18 cellular contexts compared by ENCODE assay signal in genomic region chr11:31800398-31801265, GRCh38. TPM values are rescaled to one million over a fixed set of nuclear protein-coding genes. Genes with fewer than 3 reads are reported as not detected.
DNase-seq lines count a peak whose midpoint lies in the region; ATAC-seq and TF ChIP-seq lines count a peak whose summit lies in the region.
"Had no signal": no experiment of that assay in that cellular context is flagged by ENCODE, and none has a peak within 500 bp of the region (broad histone marks: within the 10 kb centered on the region; RNA-seq: fewer than 3 reads in every experiment).

No MANE protein-coding gene starts in this region.

- TF ChIP-seq POLR2A in esophagus muscularis mucosa (IDR thresholded peaks at IDR 0.05; ENCODE audit: low read depth): no peak

- H3K27ac Mint-ChIP-seq in activated CD4-positive, alpha-beta memory T cell treated with anti-CD3 and anti-CD28 coated beads, Interleukin-2, amount 10 ng/mL, durations not matched to agents 7 days and 5 days: peak overlapping the region; percentile 37
- H3K27ac Mint-ChIP-seq in stimulated activated effector memory CD8-positive, alpha-beta T cell treated with anti-CD3 and anti-CD28 coated beads, Interleukin-12 subunit alpha, Interleukin-12 subunit beta, amount 100 ng/mL, for 72 hours: no peak overlapping the region
- H3K27ac Mint-ChIP-seq: effector memory CD8-positive, alpha-beta T cell had no signal

- no peaks in the 10 kb centered on the region for H3F3A ChIP-seq in smooth muscle cell (ENCODE audit: low read depth)

- no peak for TF ChIP-seq EP300 in esophagus muscularis mucosa (IDR thresholded peaks at IDR 0.05)

- H4K20me1 ChIP-seq in smooth muscle cell (ENCODE audit: low read depth): no peaks in the 10 kb centered on the region

- H3K4me3 ChIP-seq in esophagus muscularis mucosa (no peak overlapping the region), smooth muscle cell (no peak overlapping the region)
- H3K4me3 ChIP-seq: hepatocyte, thoracic aorta had no signal

- peaks cover 26 to 99% (median 90%) of the 10 kb centered on the region in 4 donors for H3K27me3 ChIP-seq in esophagus muscularis mucosa
- peaks cover 100% of the 10 kb centered on the region for H3K27me3 ChIP-seq in smooth muscle cell (ENCODE audit: low read depth)

- H3K4me2 ChIP-seq in smooth muscle cell: no peak overlapping the region

- H3K36me3 ChIP-seq in esophagus muscularis mucosa (no peaks in the 10 kb centered on the region), smooth muscle cell (ENCODE audit: low read depth) (no peaks in the 10 kb centered on the region)
- H3K36me3 ChIP-seq: thoracic aorta had no signal

- no peak overlapping the region for H3K9ac ChIP-seq in smooth muscle cell (ENCODE audit: low read depth)
- H3K9ac ChIP-seq: parathyroid adenoma had no signal

- peaks cover 23% of the 10 kb centered on the region for H3K36me3 Mint-ChIP-seq in activated CD4-positive, alpha-beta memory T cell treated with anti-CD3 and anti-CD28 coated beads, Interleukin-2, amount 10 ng/mL, durations not matched to agents 7 days and 5 days (ENCODE audit: low read depth)
- H3K36me3 Mint-ChIP-seq in stimulated activated effector memory CD8-positive, alpha-beta T cell treated with anti-CD3 and anti-CD28 coated beads, Interleukin-12 subunit alpha, Interleukin-12 subunit beta, amount 100 ng/mL, for 72 hours: peaks cover 6% of the 10 kb centered on the region

- no peak overlapping the region for H3K27ac ChIP-seq in esophagus muscularis mucosa (replicated peaks in 1 of 4)
- no peak overlapping the region for H3K27ac ChIP-seq in smooth muscle cell (ENCODE audit: low read depth)
- H3K27ac ChIP-seq: hepatocyte, parathyroid adenoma had no signal

- CTCF ChIA-PET in activated CD4-positive, alpha-beta memory T cell treated with anti-CD3 and anti-CD28 coated beads, Interleukin-2, amount 10 ng/mL, durations not matched to agents 7 days and 5 days (lab: Charles Lee): no interaction called here

- intact Hi-C loops in Right ventricle myocardium inferior (cut with DNase I) (no loop called here), Right ventricle myocardium superior (cut with DNase I) (no loop called here), esophagus muscularis mucosa (cut with DNase I) (no loop called here)

- peaks cover 33% of the 10 kb centered on the region for H3K4me1 Mint-ChIP-seq in activated CD4-positive, alpha-beta memory T cell treated with anti-CD3 and anti-CD28 coated beads, Interleukin-2, amount 10 ng/mL, durations not matched to agents 7 days and 5 days
- peaks cover 53% of the 10 kb centered on the region for H3K4me1 Mint-ChIP-seq in stimulated activated effector memory CD8-positive, alpha-beta T cell treated with anti-CD3 and anti-CD28 coated beads, Interleukin-12 subunit alpha, Interleukin-12 subunit beta, amount 100 ng/mL, for 72 hours

- peak overlapping the region; percentile 1 for H3K4me3 Mint-ChIP-seq in activated CD4-positive, alpha-beta memory T cell treated with anti-CD3 and anti-CD28 coated beads, Interleukin-2, amount 10 ng/mL, durations not matched to agents 7 days and 5 days
- peak overlapping the region; percentile 37 for H3K4me3 Mint-ChIP-seq in stimulated activated effector memory CD8-positive, alpha-beta T cell treated with anti-CD3 and anti-CD28 coated beads, Interleukin-12 subunit alpha, Interleukin-12 subunit beta, amount 100 ng/mL, for 72 hours

- H3K4me1 ChIP-seq in esophagus muscularis mucosa: peaks cover 17 to 62% (median 48%) of the 10 kb centered on the region in 4 donors
- peaks cover 77% of the 10 kb centered on the region for H3K4me1 ChIP-seq in smooth muscle cell (ENCODE audit: low read depth)
- H3K4me1 ChIP-seq: Caco-2, parathyroid adenoma had no signal

- POLR2A ChIA-PET in activated CD4-positive, alpha-beta memory T cell treated with anti-CD3 and anti-CD28 coated beads, Interleukin-2, amount 10 ng/mL, durations not matched to agents 7 days and 5 days (lab: Charles Lee): no interaction called here

- H3K9me3 Mint-ChIP-seq in activated CD4-positive, alpha-beta memory T cell treated with anti-CD3 and anti-CD28 coated beads, Interleukin-2, amount 10 ng/mL, durations not matched to agents 7 days and 5 days: peaks cover 6% of the 10 kb centered on the region
- H3K9me3 Mint-ChIP-seq in stimulated activated effector memory CD8-positive, alpha-beta T cell treated with anti-CD3 and anti-CD28 coated beads, Interleukin-12 subunit alpha, Interleukin-12 subunit beta, amount 100 ng/mL, for 72 hours: peaks cover 6% of the 10 kb centered on the region

- ATAC-seq in Right ventricle myocardium inferior: no peak
- no peak for ATAC-seq in Right ventricle myocardium superior (ENCODE audit: poor library complexity)
- ATAC-seq in stimulated activated effector memory CD8-positive, alpha-beta T cell treated with anti-CD3 and anti-CD28 coated beads, Interleukin-12 subunit alpha, Interleukin-12 subunit beta, amount 100 ng/mL, for 72 hours: no peak
- ATAC-seq in HG03469 (IDR thresholded peaks at IDR 0.05; ENCODE audit: unreplicated experiment): no peak
- ATAC-seq: effector memory CD8-positive, alpha-beta T cell had no signal

- H3K27me3 Mint-ChIP-seq in activated CD4-positive, alpha-beta memory T cell treated with anti-CD3 and anti-CD28 coated beads, Interleukin-2, amount 10 ng/mL, durations not matched to agents 7 days and 5 days: peaks cover 83% of the 10 kb centered on the region

- no peak overlapping the region for H2AFZ ChIP-seq in smooth muscle cell (ENCODE audit: low read depth)
- H2AFZ ChIP-seq: hepatocyte, parathyroid adenoma had no signal

- 12% methylated on average over 21 of the region's 23 CpGs for WGBS in esophagus muscularis mucosa
- 15% methylated on average over 23 of the region's 23 CpGs for WGBS in smooth muscle cell (ENCODE audit: low lambda C conversion rate)

- no peaks in the 10 kb centered on the region for H3K9me3 ChIP-seq in esophagus muscularis mucosa
- H3K9me3 ChIP-seq in smooth muscle cell (replicated peaks; ENCODE audit: low read depth): no peaks in the 10 kb centered on the region
- H3K9me3 ChIP-seq: Caco-2, thoracic aorta had no signal

- DNase-seq in Right ventricle myocardium inferior (ENCODE audit: missing footprints): peak; percentile 18
- no peak for DNase-seq in Right ventricle myocardium superior
- DNase-seq in activated CD4-positive, alpha-beta memory T cell treated with anti-CD3 and anti-CD28 coated beads, Interleukin-2, amount 10 ng/mL, durations not matched to agents 7 days and 5 days: no peak
- DNase-seq in esophagus muscularis mucosa (ENCODE audit: extremely low spot score): peak; percentile 83
- DNase-seq in stimulated activated effector memory CD8-positive, alpha-beta T cell treated with anti-CD3 and anti-CD28 coated beads, Interleukin-12 subunit alpha, Interleukin-12 subunit beta, amount 100 ng/mL, for 72 hours (ENCODE audit: low spot score in 2 of 2): no peak
- no peak for DNase-seq in smooth muscle cell (lab: John Stamatoyannopoulos, UW; ENCODE audit: unreplicated experiment)
- DNase-seq in NCI-H446 (lab: John Stamatoyannopoulos, UW): no peak
- DNase-seq: activated naive CD4-positive, alpha-beta T cell treated with anti-CD3 and anti-CD28 coated beads, Interleukin-2, amount 50 U/mL, for 16 hours; Caco-2; effector memory CD8-positive, alpha-beta T cell; NCI-H146; NCI-H226; stimulated activated CD4-positive, alpha-beta T cell treated with anti-CD3 and anti-CD28 coated beads, Interleukin-4, amount 100 ng/mL, for 24 hours; SW 1271 had no signal

- TF ChIP-seq CTCF in esophagus muscularis mucosa (IDR thresholded peaks at IDR 0.05) (no peak), smooth muscle cell (IDR thresholded peaks at IDR 0.05; ENCODE audit: borderline replicate concordance, insufficient read depth, poor library complexity, severe bottlenecking) (no peak)

- H3K79me2 ChIP-seq in smooth muscle cell (ENCODE audit: low read depth): no peaks in the 10 kb centered on the region
- H3K79me2 ChIP-seq: hepatocyte, parathyroid adenoma had no signal

RNA-seq across cellular contexts. Expression of gene PAX6, which starts 10.5 kb away (rescaled TPM):
- total RNA-seq in Right ventricle myocardium inferior: not detected
- not detected for total RNA-seq in Right ventricle myocardium superior
- not detected for total RNA-seq in activated CD4-positive, alpha-beta memory T cell treated with anti-CD3 and anti-CD28 coated beads, Interleukin-2, amount 10 ng/mL, durations not matched to agents 7 days and 5 days
- under 1 TPM in 1 of 4 donors, not detected in 3; 0.06 TPM for total RNA-seq in esophagus muscularis mucosa
- total RNA-seq in smooth muscle cell: not detected in 2 replicates
- 0.31 TPM in 1 of 2 replicates, not detected in the other for polyA plus RNA-seq in smooth muscle cell

Comparison
In these comparisons a context has a peak if more than half of its experiments do, and no peak if none do; other contexts are left out.
1. DNase-seq: peak in Right ventricle myocardium inferior (single experiment) and esophagus muscularis mucosa (single experiment); none in Right ventricle myocardium superior (single experiment), activated CD4-positive, alpha-beta memory T cell treated with anti-CD3 and anti-CD28 coated beads, Interleukin-2, amount 10 ng/mL, durations not matched to agents 7 days and 5 days (single experiment), stimulated activated effector memory CD8-positive, alpha-beta T cell treated with anti-CD3 and anti-CD28 coated beads, Interleukin-12 subunit alpha, Interleukin-12 subunit beta, amount 100 ng/mL, for 72 hours (0 of 2), smooth muscle cell (single experiment) and NCI-H446 (0 of 2).